Comparison of ENCODE assay signal across 1 cellular context in genomic region chr17:43169561-43170139, GRCh38.
A peak's percentile ranks its signal among the peaks of the same experiment; 100 is the strongest.
TF ChIP-seq lines count a peak whose summit lies in the region.

No MANE protein-coding gene starts in this region.

TF ChIP-seq in HepG2, 621 proteins besides CTCF, POLR2A, EP300 and RAD21 (continued from another document and continues in another):
- peak; percentile 80; the same call in 1 of the 2 replicates for TF ChIP-seq HNF1B (CRISPR knock-in tag; IDR thresholded peaks at IDR 0.05)
- peak; percentile 59; the same call in 1 of the 2 replicates for TF ChIP-seq TARDBP (CRISPR knock-in tag; IDR thresholded peaks at IDR 0.05)
- peak; percentile 67; the same call in 1 of the 2 replicates for TF ChIP-seq THRA (CRISPR knock-in tag; IDR thresholded peaks at IDR 0.05; ENCODE audit: borderline replicate concordance)
- peak; percentile 93 for TF ChIP-seq ARNTL (CRISPR knock-in tag; IDR thresholded peaks at IDR 0.05)
- TF ChIP-seq, protein P1, sequence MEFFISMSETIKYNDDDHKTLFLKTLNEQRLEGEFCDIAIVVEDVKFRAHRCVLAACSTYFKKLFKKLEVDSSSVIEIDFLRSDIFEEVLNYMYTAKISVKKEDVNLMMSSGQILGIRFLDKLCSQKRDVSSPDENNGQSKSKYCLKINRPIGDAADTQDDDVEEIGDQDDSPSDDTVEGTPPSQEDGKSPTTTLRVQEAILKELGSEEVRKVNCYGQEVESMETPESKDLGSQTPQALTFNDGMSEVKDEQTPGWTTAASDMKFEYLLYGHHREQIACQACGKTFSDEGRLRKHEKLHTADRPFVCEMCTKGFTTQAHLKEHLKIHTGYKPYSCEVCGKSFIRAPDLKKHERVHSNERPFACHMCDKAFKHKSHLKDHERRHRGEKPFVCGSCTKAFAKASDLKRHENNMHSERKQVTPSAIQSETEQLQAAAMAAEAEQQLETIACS (CRISPR knock-in tag; IDR thresholded peaks at IDR 0.05), result 0 out of 2 replicates have a peak, but pooled peaks have one; percentile 5
- TF ChIP-seq NR1H2 (CRISPR knock-in tag; IDR thresholded peaks at IDR 0.05; ENCODE audit: borderline replicate concordance, low read depth), result peak; percentile 90; the same call in 1 of the 2 replicates
- TF ChIP-seq ZNF660 (CRISPR knock-in tag; IDR thresholded peaks at IDR 0.05; ENCODE audit: borderline replicate concordance, low read depth), result no peak
- 0 out of 2 replicates have a peak, but pooled peaks have one; percentile 15 for TF ChIP-seq ZNF280B (CRISPR knock-in tag; IDR thresholded peaks at IDR 0.05; ENCODE audit: borderline replicate concordance)
- peak; percentile 56; the same call in 1 of the 2 replicates for TF ChIP-seq HDAC2 (CRISPR knock-in tag; IDR thresholded peaks at IDR 0.05)
- TF ChIP-seq ZBTB7A (CRISPR knock-in tag; IDR thresholded peaks at IDR 0.05), result peak; percentile 85; the same call in 1 of the 2 replicates
- peak; percentile 76 for TF ChIP-seq HNRNPLL (IDR thresholded peaks at IDR 0.05; ENCODE audit: low read depth, low read length, poor library complexity, severe bottlenecking)
- TF ChIP-seq, protein P2, sequence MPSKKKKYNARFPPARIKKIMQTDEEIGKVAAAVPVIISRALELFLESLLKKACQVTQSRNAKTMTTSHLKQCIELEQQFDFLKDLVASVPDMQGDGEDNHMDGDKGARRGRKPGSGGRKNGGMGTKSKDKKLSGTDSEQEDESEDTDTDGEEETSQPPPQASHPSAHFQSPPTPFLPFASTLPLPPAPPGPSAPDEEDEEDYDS (CRISPR knock-in tag; IDR thresholded peaks at IDR 0.05), result no peak
- TF ChIP-seq, protein P3, sequence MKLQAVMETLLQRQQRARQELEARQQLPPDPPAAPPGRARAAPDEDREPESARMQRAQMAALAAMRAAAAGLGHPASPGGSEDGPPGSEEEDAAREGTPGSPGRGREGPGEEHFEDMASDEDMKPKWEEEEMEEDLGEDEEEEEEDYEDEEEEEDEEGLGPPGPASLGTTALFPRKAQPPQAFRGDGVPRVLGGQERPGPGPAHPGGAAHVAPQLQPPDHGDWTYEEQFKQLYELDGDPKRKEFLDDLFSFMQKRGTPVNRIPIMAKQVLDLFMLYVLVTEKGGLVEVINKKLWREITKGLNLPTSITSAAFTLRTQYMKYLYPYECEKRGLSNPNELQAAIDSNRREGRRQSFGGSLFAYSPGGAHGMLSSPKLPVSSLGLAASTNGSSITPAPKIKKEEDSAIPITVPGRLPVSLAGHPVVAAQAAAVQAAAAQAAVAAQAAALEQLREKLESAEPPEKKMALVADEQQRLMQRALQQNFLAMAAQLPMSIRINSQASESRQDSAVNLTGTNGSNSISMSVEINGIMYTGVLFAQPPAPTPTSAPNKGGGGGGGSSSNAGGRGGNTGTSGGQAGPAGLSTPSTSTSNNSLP (IDR thresholded peaks at IDR 0.05; ENCODE audit: low read depth, low read length), result peak; percentile 86
- TF ChIP-seq, protein P4, sequence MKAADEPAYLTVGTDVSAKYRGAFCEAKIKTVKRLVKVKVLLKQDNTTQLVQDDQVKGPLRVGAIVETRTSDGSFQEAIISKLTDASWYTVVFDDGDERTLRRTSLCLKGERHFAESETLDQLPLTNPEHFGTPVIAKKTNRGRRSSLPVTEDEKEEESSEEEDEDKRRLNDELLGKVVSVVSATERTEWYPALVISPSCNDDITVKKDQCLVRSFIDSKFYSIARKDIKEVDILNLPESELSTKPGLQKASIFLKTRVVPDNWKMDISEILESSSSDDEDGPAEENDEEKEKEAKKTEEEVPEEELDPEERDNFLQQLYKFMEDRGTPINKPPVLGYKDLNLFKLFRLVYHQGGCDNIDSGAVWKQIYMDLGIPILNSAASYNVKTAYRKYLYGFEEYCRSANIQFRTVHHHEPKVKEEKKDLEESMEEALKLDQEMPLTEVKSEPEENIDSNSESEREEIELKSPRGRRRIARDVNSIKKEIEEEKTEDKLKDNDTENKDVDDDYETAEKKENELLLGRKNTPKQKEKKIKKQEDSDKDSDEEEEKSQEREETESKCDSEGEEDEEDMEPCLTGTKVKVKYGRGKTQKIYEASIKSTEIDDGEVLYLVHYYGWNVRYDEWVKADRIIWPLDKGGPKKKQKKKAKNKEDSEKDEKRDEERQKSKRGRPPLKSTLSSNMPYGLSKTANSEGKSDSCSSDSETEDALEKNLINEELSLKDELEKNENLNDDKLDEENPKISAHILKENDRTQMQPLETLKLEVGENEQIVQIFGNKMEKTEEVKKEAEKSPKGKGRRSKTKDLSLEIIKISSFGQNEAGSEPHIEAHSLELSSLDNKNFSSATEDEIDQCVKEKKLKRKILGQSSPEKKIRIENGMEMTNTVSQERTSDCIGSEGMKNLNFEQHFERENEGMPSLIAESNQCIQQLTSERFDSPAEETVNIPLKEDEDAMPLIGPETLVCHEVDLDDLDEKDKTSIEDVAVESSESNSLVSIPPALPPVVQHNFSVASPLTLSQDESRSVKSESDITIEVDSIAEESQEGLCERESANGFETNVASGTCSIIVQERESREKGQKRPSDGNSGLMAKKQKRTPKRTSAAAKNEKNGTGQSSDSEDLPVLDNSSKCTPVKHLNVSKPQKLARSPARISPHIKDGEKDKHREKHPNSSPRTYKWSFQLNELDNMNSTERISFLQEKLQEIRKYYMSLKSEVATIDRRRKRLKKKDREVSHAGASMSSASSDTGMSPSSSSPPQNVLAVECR (CRISPR knock-in tag; IDR thresholded peaks at IDR 0.05; ENCODE audit: borderline replicate concordance), result peak; percentile 91
- peak; percentile 70; the same call in 1 of the 2 replicates for TF ChIP-seq ZNF879 (CRISPR knock-in tag; IDR thresholded peaks at IDR 0.05)
- TF ChIP-seq, protein P5, sequence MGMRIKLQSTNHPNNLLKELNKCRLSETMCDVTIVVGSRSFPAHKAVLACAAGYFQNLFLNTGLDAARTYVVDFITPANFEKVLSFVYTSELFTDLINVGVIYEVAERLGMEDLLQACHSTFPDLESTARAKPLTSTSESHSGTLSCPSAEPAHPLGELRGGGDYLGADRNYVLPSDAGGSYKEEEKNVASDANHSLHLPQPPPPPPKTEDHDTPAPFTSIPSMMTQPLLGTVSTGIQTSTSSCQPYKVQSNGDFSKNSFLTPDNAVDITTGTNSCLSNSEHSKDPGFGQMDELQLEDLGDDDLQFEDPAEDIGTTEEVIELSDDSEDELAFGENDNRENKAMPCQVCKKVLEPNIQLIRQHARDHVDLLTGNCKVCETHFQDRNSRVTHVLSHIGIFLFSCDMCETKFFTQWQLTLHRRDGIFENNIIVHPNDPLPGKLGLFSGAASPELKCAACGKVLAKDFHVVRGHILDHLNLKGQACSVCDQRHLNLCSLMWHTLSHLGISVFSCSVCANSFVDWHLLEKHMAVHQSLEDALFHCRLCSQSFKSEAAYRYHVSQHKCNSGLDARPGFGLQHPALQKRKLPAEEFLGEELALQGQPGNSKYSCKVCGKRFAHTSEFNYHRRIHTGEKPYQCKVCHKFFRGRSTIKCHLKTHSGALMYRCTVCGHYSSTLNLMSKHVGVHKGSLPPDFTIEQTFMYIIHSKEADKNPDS (CRISPR knock-in tag; IDR thresholded peaks at IDR 0.05), result peak; percentile 40; the same call in 1 of the 2 replicates
- no peak for TF ChIP-seq ARHGAP35 (CRISPR knock-in tag; IDR thresholded peaks at IDR 0.05; ENCODE audit: borderline replicate concordance)
- peak; percentile 79 for TF ChIP-seq POGK (CRISPR knock-in tag; conservative IDR thresholded peaks at IDR 0.05)
- TF ChIP-seq HMG20A (CRISPR knock-in tag; IDR thresholded peaks at IDR 0.05; ENCODE audit: borderline replicate concordance), result peak; percentile 58; the same call in 1 of the 2 replicates
- TF ChIP-seq ZNF547 (CRISPR knock-in tag; IDR thresholded peaks at IDR 0.05), result peak; percentile 61; the same call in 1 of the 2 replicates
- TF ChIP-seq BCL6 (CRISPR knock-in tag; IDR thresholded peaks at IDR 0.05), result peak; percentile 89
- peak; percentile 57; the same call in 1 of the 2 replicates for TF ChIP-seq REPIN1 (CRISPR knock-in tag; IDR thresholded peaks at IDR 0.05; ENCODE audit: borderline replicate concordance, low read depth)
- TF ChIP-seq ZNF503 (CRISPR knock-in tag; IDR thresholded peaks at IDR 0.05), result peak; percentile 68
- TF ChIP-seq BHLHE40 (IDR thresholded peaks at IDR 0.05; ENCODE audit: low read length), result peak; percentile 97
- TF ChIP-seq SRY (CRISPR knock-in tag; IDR thresholded peaks at IDR 0.05), result 0 out of 2 replicates have a peak, but pooled peaks have one; percentile 5
- peak; percentile 93 for TF ChIP-seq NR2F2 (IDR thresholded peaks at IDR 0.05; ENCODE audit: borderline replicate concordance, low read depth)
- TF ChIP-seq, protein P6, sequence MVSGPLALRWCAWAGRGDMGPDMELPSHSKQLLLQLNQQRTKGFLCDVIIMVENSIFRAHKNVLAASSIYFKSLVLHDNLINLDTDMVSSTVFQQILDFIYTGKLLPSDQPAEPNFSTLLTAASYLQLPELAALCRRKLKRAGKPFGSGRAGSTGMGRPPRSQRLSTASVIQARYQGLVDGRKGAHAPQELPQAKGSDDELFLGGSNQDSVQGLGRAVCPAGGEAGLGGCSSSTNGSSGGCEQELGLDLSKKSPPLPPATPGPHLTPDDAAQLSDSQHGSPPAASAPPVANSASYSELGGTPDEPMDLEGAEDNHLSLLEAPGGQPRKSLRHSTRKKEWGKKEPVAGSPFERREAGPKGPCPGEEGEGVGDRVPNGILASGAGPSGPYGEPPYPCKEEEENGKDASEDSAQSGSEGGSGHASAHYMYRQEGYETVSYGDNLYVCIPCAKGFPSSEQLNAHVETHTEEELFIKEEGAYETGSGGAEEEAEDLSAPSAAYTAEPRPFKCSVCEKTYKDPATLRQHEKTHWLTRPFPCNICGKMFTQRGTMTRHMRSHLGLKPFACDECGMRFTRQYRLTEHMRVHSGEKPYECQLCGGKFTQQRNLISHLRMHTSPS (CRISPR knock-in tag; IDR thresholded peaks at IDR 0.05; ENCODE audit: low read depth), result peak; percentile 68
- TF ChIP-seq, protein P7, sequence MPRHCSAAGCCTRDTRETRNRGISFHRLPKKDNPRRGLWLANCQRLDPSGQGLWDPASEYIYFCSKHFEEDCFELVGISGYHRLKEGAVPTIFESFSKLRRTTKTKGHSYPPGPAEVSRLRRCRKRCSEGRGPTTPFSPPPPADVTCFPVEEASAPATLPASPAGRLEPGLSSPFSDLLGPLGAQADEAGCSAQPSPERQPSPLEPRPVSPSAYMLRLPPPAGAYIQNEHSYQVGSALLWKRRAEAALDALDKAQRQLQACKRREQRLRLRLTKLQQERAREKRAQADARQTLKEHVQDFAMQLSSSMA (CRISPR knock-in tag; IDR thresholded peaks at IDR 0.05), result 0 out of 2 replicates have a peak, but pooled peaks have one; percentile 34
